Comparison of ENCODE assay signal across 20 cellular contexts in genomic region chr15:45669422-45669821, GRCh38. TPM values are rescaled to one million over a fixed set of nuclear protein-coding genes. Genes with fewer than 3 reads are reported as not detected.
DNase-seq lines count a peak whose midpoint lies in the region; ATAC-seq and TF ChIP-seq lines count a peak whose summit lies in the region.
"Had no signal": no experiment of that assay in that cellular context is flagged by ENCODE, and none has a peak within 500 bp of the region (broad histone marks: within the 10 kb centered on the region; RNA-seq: fewer than 3 reads in every experiment).

No MANE protein-coding gene starts in this region.

- no peak overlapping the region for H3K4me3 ChIP-seq in lower lobe of right lung
- no peak overlapping the region for H3K4me3 ChIP-seq in smooth muscle cell
- no peak overlapping the region for H3K4me3 ChIP-seq in heart left ventricle

- peak overlapping the region; percentile 32 for H3K27ac Mint-ChIP-seq in activated T-cell treated with anti-CD3 and anti-CD28 coated beads, Interleukin-2, amount 50 U/mL, for 72 hours
- H3K27ac Mint-ChIP-seq: CD8-positive, alpha-beta T cell; IgD-negative memory B cell had no signal

- no peak for TF ChIP-seq POLR2A in heart left ventricle (IDR thresholded peaks at IDR 0.05)

- no peak overlapping the region for H3K4me3 Mint-ChIP-seq in activated T-cell treated with anti-CD3 and anti-CD28 coated beads, Interleukin-2, amount 50 U/mL, for 72 hours
- H3K4me3 Mint-ChIP-seq: CD8-positive, alpha-beta T cell; IgD-negative memory B cell had no signal

- no peaks in the 10 kb centered on the region for H3K27me3 Mint-ChIP-seq in activated T-cell treated with anti-CD3 and anti-CD28 coated beads, Interleukin-2, amount 50 U/mL, for 72 hours (ENCODE audit: low read depth)
- H3K27me3 Mint-ChIP-seq: IgD-negative memory B cell had no signal

- no peak for DNase-seq in activated T-cell treated with anti-CD3 and anti-CD28 coated beads, Interleukin-2, amount 50 U/mL, for 72 hours
- DNase-seq in activated T-cell treated with anti-CD3 and anti-CD28 coated beads, Interleukin-2, amount 50 U/mL, for 48 hours: no peak
- DNase-seq in lower lobe of right lung: no peak
- DNase-seq in smooth muscle cell (lab: John Stamatoyannopoulos, UW; ENCODE audit: unreplicated experiment): no peak
- no peak for DNase-seq in heart left ventricle
- DNase-seq: 8988T; AML-193; C1 segment of cervical spinal cord; CD8-positive, alpha-beta T cell; GDM1; NCI-H1105; NCI-H2029 treated with DMSO at 0.1 percent for 48 hours; NCI-H226; NCI-H510A treated with DMSO at 0.1 percent for 48 hours; NCI-H774; SIG-M5 had no signal

- intact Hi-C loops in lower lobe of right lung (cut with DNase I) (no loop called here), heart left ventricle (cut with DNase I) (no loop called here)

- H3K4me1 ChIP-seq in lower lobe of right lung (peaks cover 13% of the 10 kb centered on the region), smooth muscle cell (ENCODE audit: low read depth) (no peaks in the 10 kb centered on the region), heart left ventricle (peaks cover 0 to 4% (median 0%) of the 10 kb centered on the region in 12 donors)

- H3K9ac ChIP-seq in smooth muscle cell (ENCODE audit: low read depth): no peak overlapping the region

- no peak for ATAC-seq in activated T-cell treated with anti-CD3 and anti-CD28 coated beads, Interleukin-2, amount 50 U/mL, for 72 hours (replicated peaks in 1 of 2)
- ATAC-seq in lower lobe of right lung (peak; percentile 62 to 83), GM19455 (IDR thresholded peaks at IDR 0.05; ENCODE audit: unreplicated experiment) (no peak), heart left ventricle (no peak), HG02885 (IDR thresholded peaks at IDR 0.05; ENCODE audit: poor library complexity, unreplicated experiment) (no peak)
- ATAC-seq: CD8-positive, alpha-beta T cell; Panc1 had no signal

- 88% methylated on average over 3 of the region's 3 CpGs for WGBS in smooth muscle cell (ENCODE audit: low lambda C conversion rate)
- 77 to 85% (median 80%) methylated on average over 3 of the region's 3 CpGs for WGBS in heart left ventricle, 4 donors

- no peaks in the 10 kb centered on the region for H3F3A ChIP-seq in smooth muscle cell (ENCODE audit: low read depth)

- H2AFZ ChIP-seq in smooth muscle cell (ENCODE audit: low read depth): no peak overlapping the region

- H3K36me3 ChIP-seq in lower lobe of right lung (peaks cover 74% of the 10 kb centered on the region), smooth muscle cell (ENCODE audit: low read depth) (no peaks in the 10 kb centered on the region), heart left ventricle (peaks cover 0 to 87% (median 54%) of the 10 kb centered on the region in 9 donors)

- H3K27me3 ChIP-seq in lower lobe of right lung (ENCODE audit: low read depth) (no peaks in the 10 kb centered on the region), smooth muscle cell (ENCODE audit: low read depth) (no peaks in the 10 kb centered on the region), heart left ventricle (no peaks in the 10 kb centered on the region)

- H3K9me3 ChIP-seq in lower lobe of right lung (no peaks in the 10 kb centered on the region), smooth muscle cell (replicated peaks; ENCODE audit: low read depth) (no peaks in the 10 kb centered on the region), heart left ventricle (no peaks in the 10 kb centered on the region)

- H4K20me1 ChIP-seq in smooth muscle cell (ENCODE audit: low read depth): no peaks in the 10 kb centered on the region

- no peaks in the 10 kb centered on the region for H3K9me3 Mint-ChIP-seq in activated T-cell treated with anti-CD3 and anti-CD28 coated beads, Interleukin-2, amount 50 U/mL, for 72 hours
- H3K9me3 Mint-ChIP-seq: CD8-positive, alpha-beta T cell had no signal

- H3K4me1 Mint-ChIP-seq in activated T-cell treated with anti-CD3 and anti-CD28 coated beads, Interleukin-2, amount 50 U/mL, for 72 hours (ENCODE audit: low read depth): peaks cover 4% of the 10 kb centered on the region

- H3K27ac ChIP-seq in lower lobe of right lung: no peak overlapping the region
- H3K27ac ChIP-seq in smooth muscle cell (ENCODE audit: low read depth): peak overlapping the region; percentile 41
- no peak overlapping the region for H3K27ac ChIP-seq in heart left ventricle

- no peak overlapping the region for H3K4me2 ChIP-seq in smooth muscle cell

- peaks cover 4 to 12% of the 10 kb centered on the region in 2 donors for H3K36me3 Mint-ChIP-seq in activated T-cell treated with anti-CD3 and anti-CD28 coated beads, Interleukin-2, amount 50 U/mL, for 72 hours (ENCODE audit: insufficient read depth in 2 of 2)

- TF ChIP-seq CTCF in lower lobe of right lung (IDR thresholded peaks at IDR 0.05) (no peak), smooth muscle cell (IDR thresholded peaks at IDR 0.05; ENCODE audit: borderline replicate concordance, insufficient read depth, poor library complexity, severe bottlenecking) (no peak), heart left ventricle (IDR thresholded peaks at IDR 0.05) (no peak)

- no peaks in the 10 kb centered on the region for H3K79me2 ChIP-seq in smooth muscle cell (ENCODE audit: low read depth)

RNA-seq across cellular contexts. Expression of gene SQOR, which starts 34.6 kb away (rescaled TPM):
- total RNA-seq in activated T-cell treated with anti-CD3 and anti-CD28 coated beads, Interleukin-2, amount 50 U/mL, for 72 hours: 100 to 1,000 TPM; 108 to 166 TPM
- total RNA-seq in lower lobe of right lung: 97.1 TPM
- total RNA-seq in smooth muscle cell: 9.9 and 10.9 TPM in 2 replicates
- polyA plus RNA-seq in smooth muscle cell: 9.4 and 14.0 TPM in 2 replicates
- 10 to 100 TPM; 14.8 to 60.9 (median 18.5) TPM for total RNA-seq in heart left ventricle
- polyA plus RNA-seq in heart left ventricle: 10 to 100 TPM in 1 of 2 donors, 1 to 10 TPM in 1; 9.5 to 13.5 TPM

Comparison
In these comparisons a context has a peak if more than half of its experiments do, and no peak if none do; other contexts are left out.
1. ATAC-seq: peak in lower lobe of right lung (2 of 2); none in activated T-cell treated with anti-CD3 and anti-CD28 coated beads, Interleukin-2, amount 50 U/mL, for 72 hours (0 of 2), GM19455 (single experiment), heart left ventricle (0 of 4) and HG02885 (single experiment).